ENCODE assay signal across 20 cellular contexts in the genomic region with DNA sequence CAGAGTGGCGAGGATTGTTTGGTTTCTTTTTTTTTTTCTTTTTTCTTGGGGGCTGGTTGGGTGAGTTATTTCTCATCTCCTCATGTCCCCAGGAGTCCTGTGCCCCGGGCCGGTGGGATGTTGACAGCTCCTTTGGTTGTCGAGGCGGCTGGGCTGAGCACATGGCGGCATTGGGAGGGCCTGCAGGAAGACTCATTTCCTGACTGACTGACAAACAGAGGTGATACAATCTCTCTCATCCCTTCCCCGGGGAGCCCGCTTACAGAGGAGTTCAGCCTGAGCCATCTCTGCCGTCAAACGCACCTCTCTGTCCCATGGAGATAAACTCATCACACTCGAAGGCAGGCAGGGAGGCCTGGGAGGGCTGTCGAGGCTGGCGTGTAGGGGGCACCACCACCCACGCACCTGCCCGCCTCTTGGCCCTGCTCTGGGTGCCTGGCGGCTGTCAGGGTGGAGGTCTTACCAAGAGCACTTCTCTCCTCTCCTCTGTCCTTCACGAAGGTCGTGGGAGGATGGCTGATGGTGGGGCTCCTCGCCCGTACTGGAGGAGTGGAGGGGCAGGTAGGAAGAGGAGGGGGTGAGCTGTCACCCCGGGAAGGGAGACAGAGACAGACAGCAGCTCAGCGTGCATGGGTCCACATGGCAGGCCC.
DNase-seq lines count a peak whose midpoint lies in the region; ATAC-seq and TF ChIP-seq lines count a peak whose summit lies in the region.
"Had no signal": no experiment of that assay in that cellular context is flagged by ENCODE, and none has a peak within 500 bp of the region (broad histone marks: within the 10 kb centered on the region; RNA-seq: fewer than 3 reads in every experiment).

No MANE protein-coding gene starts in this region.

- no peaks in the 10 kb centered on the region for H3K36me3 Mint-ChIP-seq in glutamatergic neuron (ENCODE audit: unreplicated experiment)
- H3K36me3 Mint-ChIP-seq: CD4-positive, CD25-positive, alpha-beta regulatory T cell had no signal

- TF ChIP-seq CTCF in glutamatergic neuron (IDR thresholded peaks at IDR 0.05; ENCODE audit: partially characterized antibody, unreplicated experiment): no peak

- no peak overlapping the region for H3K4me3 ChIP-seq in BLaER1
- H3K4me3 ChIP-seq in H7 (ENCODE audit: insufficient read depth, low read depth, low read length): no peak overlapping the region
- H3K4me3 ChIP-seq: GM23248 had no signal

- H3K9me3 ChIP-seq in BLaER1: peaks cover 7% of the 10 kb centered on the region
- H3K9me3 ChIP-seq: Caco-2 had no signal

- H3K4me2 ChIP-seq in BLaER1: peak overlapping the region; percentile 37

- H3K4me3 Mint-ChIP-seq in glutamatergic neuron (ENCODE audit: unreplicated experiment): no peak overlapping the region
- H3K4me3 Mint-ChIP-seq: CD4-positive, CD25-positive, alpha-beta regulatory T cell had no signal

- DNase-seq in H7 (peak; percentile 65), glutamatergic neuron (peak; percentile 60), posterior vena cava (ENCODE audit: low spot score) (peak; percentile 69), NCI-H187 treated with DMSO at 0.1 percent for 48 hours (lab: John Stamatoyannopoulos, UW) (no peak)
- no peak for DNase-seq in central memory CD4-positive, alpha-beta T cell
- DNase-seq: ACHN; Caco-2; CD4-positive, CD25-positive, alpha-beta regulatory T cell; DMS153; GF-D8; GM23248; NCI-H1417 treated with DMSO at 0.1 percent for 48 hours; NCI-H1930; NCI-H524 treated with DMSO at 0.1 percent for 48 hours; PC-3; RPMI8226; SIG-M5 had no signal

- H3K27me3 Mint-ChIP-seq in glutamatergic neuron (ENCODE audit: unreplicated experiment): peaks cover 7% of the 10 kb centered on the region

- H4K20me1 ChIP-seq in BLaER1: no peaks in the 10 kb centered on the region

- no peak overlapping the region for H3K9ac ChIP-seq in BLaER1
- H3K9ac ChIP-seq: GM23248 had no signal

- no peaks in the 10 kb centered on the region for H3K27me3 ChIP-seq in BLaER1
- H3K27me3 ChIP-seq in H7 (ENCODE audit: control insufficient read depth, insufficient read depth, low read length): peaks cover 13% of the 10 kb centered on the region

- peaks cover 14% of the 10 kb centered on the region for H3K4me1 ChIP-seq in BLaER1
- H3K4me1 ChIP-seq: Caco-2 had no signal

- ATAC-seq in HG02588 (IDR thresholded peaks at IDR 0.05; ENCODE audit: unreplicated experiment): no peak
- ATAC-seq: PC-3 had no signal

- H3K36me3 ChIP-seq in BLaER1: no peaks in the 10 kb centered on the region
- no peaks in the 10 kb centered on the region for H3K36me3 ChIP-seq in H7 (replicated peaks; ENCODE audit: control insufficient read depth, insufficient read depth, low read length)

- H3K4me1 Mint-ChIP-seq in glutamatergic neuron (ENCODE audit: low read depth, unreplicated experiment): peaks cover 21% of the 10 kb centered on the region
- H3K4me1 Mint-ChIP-seq: CD4-positive, CD25-positive, alpha-beta regulatory T cell had no signal

- H3K27ac ChIP-seq in BLaER1: no peak overlapping the region
- H3K27ac ChIP-seq: GM23248, HL-60 had no signal

- H3K9me3 Mint-ChIP-seq in glutamatergic neuron (ENCODE audit: unreplicated experiment): peaks cover 5% of the 10 kb centered on the region

- H3K27ac Mint-ChIP-seq in glutamatergic neuron (ENCODE audit: unreplicated experiment): no peak overlapping the region
- H3K27ac Mint-ChIP-seq: CD4-positive, CD25-positive, alpha-beta regulatory T cell had no signal

- intact Hi-C loops in posterior vena cava (cut with DNase I): no loop called here

Comparison
In these comparisons a context has a peak if more than half of its experiments do, and no peak if none do; other contexts are left out.
1. DNase-seq: peak in H7 (single experiment), glutamatergic neuron (single experiment) and posterior vena cava (single experiment); none in NCI-H187 treated with DMSO at 0.1 percent for 48 hours (single experiment) and central memory CD4-positive, alpha-beta T cell (single experiment).